8 cellular contexts compared by ENCODE assay signal in genomic region chr12:69290545-69291277, GRCh38. TPM values are rescaled to one million over a fixed set of nuclear protein-coding genes. Genes with fewer than 3 reads are reported as not detected.
DNase-seq lines count a peak whose midpoint lies in the region; ATAC-seq and TF ChIP-seq lines count a peak whose summit lies in the region.

No MANE protein-coding gene starts in this region.

- no peak overlapping the region for H3K4me3 ChIP-seq in smooth muscle cell

- H3K27me3 ChIP-seq in smooth muscle cell (ENCODE audit: low read depth): peaks cover 25% of the 10 kb centered on the region

- H3K36me3 ChIP-seq in smooth muscle cell (ENCODE audit: low read depth): no peaks in the 10 kb centered on the region

- peak; percentile 77 for TF ChIP-seq CTCF in smooth muscle cell (IDR thresholded peaks at IDR 0.05; ENCODE audit: borderline replicate concordance, insufficient read depth, poor library complexity, severe bottlenecking)

- no peaks in the 10 kb centered on the region for H4K20me1 ChIP-seq in smooth muscle cell (ENCODE audit: low read depth)

- ATAC-seq in Right ventricle myocardium inferior (peak; percentile 54), HG02885 (IDR thresholded peaks at IDR 0.05; ENCODE audit: poor library complexity, unreplicated experiment) (peak; percentile 99)

- H2AFZ ChIP-seq in smooth muscle cell (ENCODE audit: low read depth): no peak overlapping the region

- no peaks in the 10 kb centered on the region for H3K4me1 ChIP-seq in smooth muscle cell (ENCODE audit: low read depth)

- H3K9me3 ChIP-seq in smooth muscle cell (replicated peaks; ENCODE audit: low read depth): no peaks in the 10 kb centered on the region

- intact Hi-C loops in Right ventricle myocardium inferior (cut with DNase I) (no loop called here), cardiac septum (cut with DNase I) (no loop called here)

- no peaks in the 10 kb centered on the region for H3K79me2 ChIP-seq in smooth muscle cell (ENCODE audit: low read depth)

- H3K9ac ChIP-seq in smooth muscle cell (ENCODE audit: low read depth): no peak overlapping the region

- H3K27ac ChIP-seq in smooth muscle cell (ENCODE audit: low read depth): no peak overlapping the region

- no peaks in the 10 kb centered on the region for H3F3A ChIP-seq in smooth muscle cell (ENCODE audit: low read depth)

- H3K4me2 ChIP-seq in smooth muscle cell: no peak overlapping the region

- WGBS in smooth muscle cell (ENCODE audit: low lambda C conversion rate): 38% methylated on average over 9 of the region's 9 CpGs

- peak; percentile 64 for DNase-seq in Right ventricle myocardium inferior (ENCODE audit: missing footprints)
- no peak for DNase-seq in cardiac septum (ENCODE audit: low spot score)
- DNase-seq in NCI-H1694 treated with DMSO at 0.1 percent for 48 hours (lab: John Stamatoyannopoulos, UW): peak; percentile 69
- DNase-seq in T-helper 1 cell: peak; percentile 40 to 75 (median 61)
- DNase-seq in amygdala (lab: John Stamatoyannopoulos, UW): peak in 52 of 56 donors; percentile 3 to 85 (median 39)
- DNase-seq in hypothalamus (lab: John Stamatoyannopoulos, UW): peak in 44 of 51 donors; percentile 0 to 78 (median 42)
- peak; percentile 3 for DNase-seq in smooth muscle cell (lab: John Stamatoyannopoulos, UW; ENCODE audit: unreplicated experiment)

RNA-seq across cellular contexts. Expression of gene CPSF6, which starts 51.3 kb away (rescaled TPM):
- total RNA-seq in Right ventricle myocardium inferior (29.3 TPM), cardiac septum (35.4 TPM), smooth muscle cell (21.5 and 24.6 TPM in 2 replicates)
- polyA plus RNA-seq in smooth muscle cell: 35.9 and 42.6 TPM in 2 replicates

RNA-seq across cellular contexts. Expression of gene LYZ, which starts 57.5 kb away (rescaled TPM):
- total RNA-seq in Right ventricle myocardium inferior (49.2 TPM), cardiac septum (32.9 TPM), smooth muscle cell (not detected in 2 replicates)
- polyA plus RNA-seq in smooth muscle cell: not detected in 2 replicates

Comparison
In these comparisons a context has a peak if more than half of its experiments do, and no peak if none do; other contexts are left out.
1. RNA of gene LYZ, which starts 57.5 kb away (total RNA-seq): 49.2 TPM in Right ventricle myocardium inferior (single experiment) and 32.9 TPM in cardiac septum (single experiment); not detected in smooth muscle cell; every median in the first group is over 10 times any median in the second.